ENCODE assay signal across 1 cellular context in genomic region chr1:213055087-213055591, GRCh38.
TF ChIP-seq lines count a peak whose summit lies in the region.

No MANE protein-coding gene starts in this region.

TF ChIP-seq in HepG2, 621 proteins besides CTCF, POLR2A, EP300 and RAD21:
- TF ChIP-seq ZNF510 (CRISPR knock-in tag; IDR thresholded peaks at IDR 0.05; ENCODE audit: low read depth) (no peak), TFDP2 (CRISPR knock-in tag; IDR thresholded peaks at IDR 0.05) (no peak), CSRNP1 (CRISPR knock-in tag; IDR thresholded peaks at IDR 0.05) (no peak), SKI (IDR thresholded peaks at IDR 0.05; ENCODE audit: partially characterized antibody) (no peak), MAFF (IDR thresholded peaks at IDR 0.05; ENCODE audit: low read depth, low read length) (peak; percentile 79), HDAC1 (CRISPR knock-in tag; IDR thresholded peaks at IDR 0.05) (0 out of 2 replicates have a peak, but pooled peaks have one; percentile 2), MAFK (conservative IDR thresholded peaks at IDR 0.05 in 1 of 2, IDR thresholded peaks at IDR 0.05 in 1 of 2; ENCODE audit: low read length in 2 of 2) (peak; percentile 70 to 78), SP2 (CRISPR knock-in tag; IDR thresholded peaks at IDR 0.05) (no peak)
